ENCODE assay signal across 2 cellular contexts in genomic region chr5:161602739-161603138, GRCh38.
TF ChIP-seq lines count a peak whose summit lies in the region.

No MANE protein-coding gene starts in this region.

TF ChIP-seq in HepG2, 621 proteins besides CTCF, POLR2A, EP300 and RAD21:
- TF ChIP-seq, protein P1, sequence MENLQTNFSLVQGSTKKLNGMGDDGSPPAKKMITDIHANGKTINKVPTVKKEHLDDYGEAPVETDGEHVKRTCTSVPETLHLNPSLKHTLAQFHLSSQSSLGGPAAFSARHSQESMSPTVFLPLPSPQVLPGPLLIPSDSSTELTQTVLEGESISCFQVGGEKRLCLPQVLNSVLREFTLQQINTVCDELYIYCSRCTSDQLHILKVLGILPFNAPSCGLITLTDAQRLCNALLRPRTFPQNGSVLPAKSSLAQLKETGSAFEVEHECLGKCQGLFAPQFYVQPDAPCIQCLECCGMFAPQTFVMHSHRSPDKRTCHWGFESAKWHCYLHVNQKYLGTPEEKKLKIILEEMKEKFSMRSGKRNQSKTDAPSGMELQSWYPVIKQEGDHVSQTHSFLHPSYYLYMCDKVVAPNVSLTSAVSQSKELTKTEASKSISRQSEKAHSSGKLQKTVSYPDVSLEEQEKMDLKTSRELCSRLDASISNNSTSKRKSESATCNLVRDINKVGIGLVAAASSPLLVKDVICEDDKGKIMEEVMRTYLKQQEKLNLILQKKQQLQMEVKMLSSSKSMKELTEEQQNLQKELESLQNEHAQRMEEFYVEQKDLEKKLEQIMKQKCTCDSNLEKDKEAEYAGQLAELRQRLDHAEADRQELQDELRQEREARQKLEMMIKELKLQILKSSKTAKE (CRISPR knock-in tag; IDR thresholded peaks at IDR 0.05; ENCODE audit: borderline replicate concordance) = no peak
- TF ChIP-seq TCF7L2 (IDR thresholded peaks at IDR 0.05; ENCODE audit: low read depth, low read length) (no peak), KDM5A (IDR thresholded peaks at IDR 0.05; ENCODE audit: borderline replicate concordance, low read length) (no peak), MAFK (conservative IDR thresholded peaks at IDR 0.05 in 1 of 2, IDR thresholded peaks at IDR 0.05 in 1 of 2; ENCODE audit: low read length in 2 of 2) (peak; percentile 99 to 100), MAFF (IDR thresholded peaks at IDR 0.05; ENCODE audit: low read depth, low read length) (peak; percentile 99), ESRRA (CRISPR knock-in tag; IDR thresholded peaks at IDR 0.05; ENCODE audit: low read depth) (no peak)
- TF ChIP-seq, protein P2, sequence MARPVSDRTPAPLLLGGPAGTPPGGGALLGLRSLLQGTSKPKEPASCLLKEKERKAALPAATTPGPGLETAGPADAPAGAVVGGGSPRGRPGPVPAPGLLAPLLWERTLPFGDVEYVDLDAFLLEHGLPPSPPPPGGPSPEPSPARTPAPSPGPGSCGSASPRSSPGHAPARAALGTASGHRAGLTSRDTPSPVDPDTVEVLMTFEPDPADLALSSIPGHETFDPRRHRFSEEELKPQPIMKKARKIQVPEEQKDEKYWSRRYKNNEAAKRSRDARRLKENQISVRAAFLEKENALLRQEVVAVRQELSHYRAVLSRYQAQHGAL (CRISPR knock-in tag; IDR thresholded peaks at IDR 0.05; ENCODE audit: not compliant biosample characterization) = no peak

TF ChIP-seq in K562, 482 proteins besides CTCF, POLR2A, EP300 and RAD21:
- TF ChIP-seq MYC (IDR thresholded peaks at IDR 0.05; ENCODE audit: low read depth, low read length) = no peak
- TF ChIP-seq MYC (CRISPR knock-in tag; IDR thresholded peaks at IDR 0.05; ENCODE audit: borderline replicate concordance, low read depth) = no peak
- TF ChIP-seq MAFK (IDR thresholded peaks at IDR 0.05; ENCODE audit: low read length) = peak; percentile 99
- TF ChIP-seq ZNF316 (IDR thresholded peaks at IDR 0.05) = peak; percentile 92
- TF ChIP-seq, protein P3, sequence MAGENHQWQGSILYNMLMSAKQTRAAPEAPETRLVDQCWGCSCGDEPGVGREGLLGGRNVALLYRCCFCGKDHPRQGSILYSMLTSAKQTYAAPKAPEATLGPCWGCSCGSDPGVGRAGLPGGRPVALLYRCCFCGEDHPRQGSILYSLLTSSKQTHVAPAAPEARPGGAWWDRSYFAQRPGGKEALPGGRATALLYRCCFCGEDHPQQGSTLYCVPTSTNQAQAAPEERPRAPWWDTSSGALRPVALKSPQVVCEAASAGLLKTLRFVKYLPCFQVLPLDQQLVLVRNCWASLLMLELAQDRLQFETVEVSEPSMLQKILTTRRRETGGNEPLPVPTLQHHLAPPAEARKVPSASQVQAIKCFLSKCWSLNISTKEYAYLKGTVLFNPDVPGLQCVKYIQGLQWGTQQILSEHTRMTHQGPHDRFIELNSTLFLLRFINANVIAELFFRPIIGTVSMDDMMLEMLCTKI (IDR thresholded peaks at IDR 0.05; ENCODE audit: partially characterized antibody) = no peak
- TF ChIP-seq C11orf30 (IDR thresholded peaks at IDR 0.05; ENCODE audit: low read depth) = peak; percentile 85
- peak; percentile 98 for TF ChIP-seq MAFF (IDR thresholded peaks at IDR 0.05; ENCODE audit: low read length)
- no peak for TF ChIP-seq ZNF324 (CRISPR knock-in tag; IDR thresholded peaks at IDR 0.05)
- TF ChIP-seq ZNF764 (CRISPR knock-in tag; IDR thresholded peaks at IDR 0.05; ENCODE audit: low read depth) = no peak
- TF ChIP-seq ZNF384 (IDR thresholded peaks at IDR 0.05; ENCODE audit: low read depth, low read length) = no peak
- peak; percentile 89 for TF ChIP-seq MAFG (tag; conservative IDR thresholded peaks at IDR 0.05)
- TF ChIP-seq ELF4 (CRISPR knock-in tag; IDR thresholded peaks at IDR 0.05) = no peak
TF ChIP-seq in K562: peak in this region for 5.
